14 cellular contexts compared by ENCODE assay signal in genomic region chr20:34755367-34755766, GRCh38.
"Had no signal": no experiment of that assay in that cellular context is flagged by ENCODE, and none has a peak within 500 bp of the region (broad histone marks: within the 10 kb centered on the region; RNA-seq: fewer than 3 reads in every experiment).

No MANE protein-coding gene starts in this region.

- DNase-seq: activated CD4-positive, alpha-beta T cell treated with anti-CD3 and anti-CD28 coated beads for 1 hour; activated T-cell treated with anti-CD3 and anti-CD28 coated beads, Interleukin-2, amount 50 U/mL, for 24 hours; aorta; effector CD4-positive, alpha-beta T cell; foreskin fibroblast; left colon; spleen; stimulated activated CD4-positive, alpha-beta T cell treated with anti-CD3 and anti-CD28 coated beads, Interleukin-4, amount 100 ng/mL, for 1 hour; substantia nigra; tibial artery had no signal

- FAIRE-seq: endometrium, keratinocyte had no signal

- H3K27ac ChIP-seq: spleen, tibial artery had no signal

- H3K9me3 ChIP-seq: spleen, tibial artery had no signal

- H3K27me3 ChIP-seq: spleen, tibial artery had no signal

- ATAC-seq: activated T-helper 17 cell treated with anti-CD3 and anti-CD28 coated beads, Interleukin-2, amount 50 U/mL, for 72 hours; left colon; natural killer cell treated with Interleukin-12 subunit alpha and Interleukin-12 subunit beta and Interleukin-15 and Interleukin-18, amount 100 ng/mL, for 72 hours had no signal

- H3K4me1 ChIP-seq: spleen, tibial artery had no signal

- H3K4me3 ChIP-seq: spleen, tibial artery had no signal
